In genomic region chr21:36730291-36731281, GRCh38 we compare ENCODE assay signal across 15 cellular contexts. TPM values are rescaled to one million over a fixed set of nuclear protein-coding genes. Genes with fewer than 3 reads are reported as not detected.
"Had no signal": no experiment of that assay in that cellular context is flagged by ENCODE, and none has a peak within 500 bp of the region (broad histone marks: within the 10 kb centered on the region; RNA-seq: fewer than 3 reads in every experiment).

No MANE protein-coding gene starts in this region.

- ATAC-seq: activated CD4-positive, CD25-positive, alpha-beta regulatory T cell treated with anti-CD3 and anti-CD28 coated beads, Interleukin-2, amount 50 U/mL, for 24 hours; activated CD8-positive, alpha-beta memory T cell treated with anti-CD3 and anti-CD28 coated beads, Interleukin-2, amount 10 ng/mL, durations not matched to agents 7 days and 5 days; activated T-cell treated with anti-CD3 and anti-CD28 coated beads, Interleukin-2, amount 50 U/mL, for 4 hours had no signal

- DNase-seq: activated CD4-positive, alpha-beta T cell treated with anti-CD3 and anti-CD28 coated beads, Interleukin-2, amount 50 U/mL, for 4 hours; activated CD8-positive, alpha-beta memory T cell treated with anti-CD3 and anti-CD28 coated beads, Interleukin-2, amount 10 ng/mL, durations not matched to agents 7 days and 5 days; activated gamma-delta T cell; activated T-cell treated with anti-CD3 and anti-CD28 coated beads, Interleukin-2, amount 50 U/mL, for 4 hours; amniotic stem cell; cortex of kidney; effector CD8-positive, alpha-beta T cell; foreskin melanocyte; lower lobe of right lung; midbrain; stimulated activated CD4-positive, alpha-beta T cell treated with anti-CD3 and anti-CD28 coated beads, Interleukin-4, amount 100 ng/mL, for 24 hours; stimulated activated naive CD4-positive, alpha-beta T cell; substantia nigra had no signal

RNA-seq across cellular contexts. Expression of gene SIM2, which starts 31.7 kb away (rescaled TPM):
- total RNA-seq: lower lobe of right lung, tibial nerve had no signal
